Comparison of ENCODE assay signal across 15 cellular contexts in genomic region chr7:4975626-4976025, GRCh38. TPM values are rescaled to one million over a fixed set of nuclear protein-coding genes. Genes with fewer than 3 reads are reported as not detected.
DNase-seq lines count a peak whose midpoint lies in the region; ATAC-seq, FAIRE-seq and TF ChIP-seq lines count a peak whose summit lies in the region.
"Not testable (repeated sequence)": the region's sequence is repeated elsewhere in the genome, so short reads cannot be mapped to it uniquely, and the experiment has no call there.
"Had no signal": no experiment of that assay in that cellular context is flagged by ENCODE, and none has a peak within 500 bp of the region (broad histone marks: within the 10 kb centered on the region; RNA-seq: fewer than 3 reads in every experiment).

No MANE protein-coding gene starts in this region.

- not testable (repeated sequence) for H3K4me1 ChIP-seq in ACC112 (ENCODE audit: control insufficient read depth, insufficient read depth, low read length, unreplicated experiment); GM23338 (ENCODE audit: insufficient read depth); PC-9 (replicated peaks; ENCODE audit: insufficient read depth); endothelial cell of umbilical vein (ENCODE audit: control insufficient read depth, extremely low read depth, insufficient read depth, low read length); naive thymus-derived CD4-positive, alpha-beta T cell (ENCODE audit: control insufficient read depth in 2 of 2, insufficient read depth in 2 of 2, low read length in 2 of 2)
- H3K4me1 ChIP-seq in spleen = peaks cover 0 to 63% (median 21%) of the 10 kb centered on the region in 6 donors

- not testable (repeated sequence) for H3K9ac ChIP-seq in endothelial cell of umbilical vein (replicated peaks; ENCODE audit: extremely low read depth, insufficient read depth, low read length)

- not testable (repeated sequence) for H3K9me3 ChIP-seq in PC-9 (ENCODE audit: insufficient read depth, low read depth); endothelial cell of umbilical vein (replicated peaks; ENCODE audit: control insufficient read depth, insufficient read depth, low read length); naive thymus-derived CD4-positive, alpha-beta T cell (ENCODE audit: control insufficient read depth in 2 of 3, low read length in 3 of 3); spleen

- FAIRE-seq in endothelial cell of umbilical vein (lab: Jason Lieb, UNC) = not testable (repeated sequence)

- H3K79me2 ChIP-seq in ACC112 (ENCODE audit: control insufficient read depth, insufficient read depth, low read length, unreplicated experiment) = peaks cover 28% of the 10 kb centered on the region
- H3K79me2 ChIP-seq in GM23338 (replicated peaks; ENCODE audit: insufficient read depth) = peaks cover 18% of the 10 kb centered on the region
- peaks cover 11% of the 10 kb centered on the region for H3K79me2 ChIP-seq in PC-9 (ENCODE audit: low read depth)
- H3K79me2 ChIP-seq in endothelial cell of umbilical vein (ENCODE audit: control insufficient read depth, insufficient read depth, low read length) = peaks cover 25% of the 10 kb centered on the region

- not testable (repeated sequence) for H3K9me2 ChIP-seq in GM23338 (ENCODE audit: insufficient read depth); PC-9 (ENCODE audit: insufficient read depth)

- H3K27me3 Mint-ChIP-seq in GM23338 (ENCODE audit: insufficient read depth, low read depth, poor library complexity); activated CD8-positive, alpha-beta T cell treated with anti-CD3 and anti-CD28 coated beads for 36 hours; activated naive CD8-positive, alpha-beta T cell treated with anti-CD3 and anti-CD28 coated beads, Interleukin-2, amount 50 U/mL, for 24 hours; naive thymus-derived CD4-positive, alpha-beta T cell: not testable (repeated sequence)

- not testable (repeated sequence) for H3K4me2 ChIP-seq in GM23338; endothelial cell of umbilical vein (ENCODE audit: insufficient read depth, low read length)
- peak overlapping the region; percentile 92 for H3K4me2 ChIP-seq in PC-9

- dilution Hi-C loops in endothelial cell of umbilical vein (cut with MboI; ENCODE audit: extremely low pct_ligation_motif_present, low sequenced_read_pairs) = not testable (repeated sequence)

- peaks cover 12% of the 10 kb centered on the region; the same call in 1 of the 2 replicates for H4K20me1 ChIP-seq in GM23338 (replicated peaks; ENCODE audit: insufficient read depth)
- H4K20me1 ChIP-seq in PC-9 (ENCODE audit: insufficient read depth); endothelial cell of umbilical vein (replicated peaks; ENCODE audit: control insufficient read depth, extremely low read depth, insufficient read depth, low read length): not testable (repeated sequence)

- peaks cover 13% of the 10 kb centered on the region for H3K9me3 Mint-ChIP-seq in GM23338
- H3K9me3 Mint-ChIP-seq in activated CD8-positive, alpha-beta T cell treated with anti-CD3 and anti-CD28 coated beads for 36 hours; activated naive CD8-positive, alpha-beta T cell treated with anti-CD3 and anti-CD28 coated beads, Interleukin-2, amount 50 U/mL, for 24 hours; naive thymus-derived CD4-positive, alpha-beta T cell: not testable (repeated sequence)

- ATAC-seq in GM23338; activated CD8-positive, alpha-beta T cell treated with anti-CD3 and anti-CD28 coated beads for 36 hours; activated naive CD8-positive, alpha-beta T cell treated with anti-CD3 and anti-CD28 coated beads, Interleukin-2, amount 50 U/mL, for 24 hours; naive thymus-derived CD4-positive, alpha-beta T cell: not testable (repeated sequence)

- not testable (repeated sequence) for H3K9me1 ChIP-seq in endothelial cell of umbilical vein (replicated peaks; ENCODE audit: control insufficient read depth, extremely low read depth, insufficient read depth, low read length)

- 93 to 97% (median 97%) methylated on average over 12 to 13 of the region's 13 CpGs for WGBS in spleen, 5 donors

- peak overlapping the region; percentile 95 for H3K4me3 ChIP-seq in ACC112 (ENCODE audit: low read depth, low read length)
- not testable (repeated sequence) for H3K4me3 ChIP-seq in GM23338; PC-9; naive thymus-derived CD4-positive, alpha-beta T cell (ENCODE audit: low read length)
- H3K4me3 ChIP-seq in endothelial cell of umbilical vein (replicated peaks in 1 of 3; ENCODE audit: insufficient read depth in 1 of 3, low read depth in 1 of 3, low read length in 3 of 3) = peak overlapping the region in 1 of 3 experiments; percentile 58
- peak overlapping the region in 1 of 8 donors; percentile 89 for H3K4me3 ChIP-seq in spleen

- H3K36me3 Mint-ChIP-seq in GM23338 (ENCODE audit: low read depth) = peaks cover 23% of the 10 kb centered on the region; the same call in 2 of the 3 replicates
- H3K36me3 Mint-ChIP-seq in activated CD8-positive, alpha-beta T cell treated with anti-CD3 and anti-CD28 coated beads for 36 hours (ENCODE audit: low read depth) = peaks cover 28% of the 10 kb centered on the region
- H3K36me3 Mint-ChIP-seq in activated naive CD8-positive, alpha-beta T cell treated with anti-CD3 and anti-CD28 coated beads, Interleukin-2, amount 50 U/mL, for 24 hours (ENCODE audit: low read depth) = peaks cover 40% of the 10 kb centered on the region
- H3K36me3 Mint-ChIP-seq in naive thymus-derived CD4-positive, alpha-beta T cell = peaks cover 16 to 36% (median 26%) of the 10 kb centered on the region in 5 donors

- intact Hi-C loops in PC-9 (cut with micrococcal nuclease; ENCODE audit: unreplicated experiment) = loop anchor here (10.0 kb wide), 1 partner anchor 199 kb away; no protein-coding TSS in a partner anchor
- intact Hi-C loops in activated CD8-positive, alpha-beta T cell treated with anti-CD3 and anti-CD28 coated beads for 36 hours (cut with micrococcal nuclease); spleen (cut with DNase I; ENCODE audit: low total_unique reads): not testable (repeated sequence)
- intact Hi-C loops in endothelial cell of umbilical vein (cut with micrococcal nuclease) = loop anchor here (10.0 kb wide), 1 partner anchor 361 kb away; no protein-coding TSS in a partner anchor
- intact Hi-C loops in naive thymus-derived CD4-positive, alpha-beta T cell (cut with micrococcal nuclease) = loop anchor here in 1 of 2 donors (2.0 kb wide), 1 partner anchor 421 kb away; no protein-coding TSS in a partner anchor

- not testable (repeated sequence) for TF ChIP-seq POLR2A in endothelial cell of umbilical vein (IDR thresholded peaks at IDR 0.05; ENCODE audit: low read depth, low read length); spleen (IDR thresholded peaks at IDR 0.05)

- BruUV-seq in PC-9 (replicated peaks; lab: Mats Ljungman, UMichigan) (TSS peak; percentile 23), endothelial cell of umbilical vein (replicated peaks; lab: Mats Ljungman, UMichigan) (TSS peak; percentile 16)

- H3K36me3 ChIP-seq in ACC112 (ENCODE audit: insufficient read depth, low read length) (peaks cover 13% of the 10 kb centered on the region), GM23338 (ENCODE audit: insufficient read depth) (peaks cover 16% of the 10 kb centered on the region; the same call in 1 of the 2 replicates), spleen (peaks cover 0 to 43% (median 28%) of the 10 kb centered on the region in 6 donors)
- H3K36me3 ChIP-seq in PC-9 (ENCODE audit: low read depth); endothelial cell of umbilical vein (ENCODE audit: control insufficient read depth in 2 of 2, extremely low read depth in 1 of 2, insufficient read depth in 2 of 2, low read length in 2 of 2): not testable (repeated sequence)
- H3K36me3 ChIP-seq in naive thymus-derived CD4-positive, alpha-beta T cell (ENCODE audit: control insufficient read depth in 2 of 3, insufficient read depth in 3 of 3, low read length in 3 of 3) = peaks cover 0 to 24% (median 3%) of the 10 kb centered on the region in 3 experiments

- H3K27me3 ChIP-seq in ACC112 (ENCODE audit: insufficient read depth, low read length); GM23338 (ENCODE audit: insufficient read depth); PC-9 (ENCODE audit: insufficient read depth, low read depth); endothelial cell of umbilical vein (ENCODE audit: control insufficient read depth in 2 of 2, insufficient read depth in 2 of 2, low read length in 2 of 2); naive thymus-derived CD4-positive, alpha-beta T cell (ENCODE audit: control insufficient read depth in 2 of 2, insufficient read depth in 2 of 2, low read length in 2 of 2); spleen (replicated peaks in 1 of 7): not testable (repeated sequence)

- not testable (repeated sequence) for H3K27ac Mint-ChIP-seq in GM23338; activated naive CD8-positive, alpha-beta T cell treated with anti-CD3 and anti-CD28 coated beads, Interleukin-2, amount 50 U/mL, for 24 hours
- H3K27ac Mint-ChIP-seq in activated CD8-positive, alpha-beta T cell treated with anti-CD3 and anti-CD28 coated beads for 36 hours = peak overlapping the region; percentile 10
- peak overlapping the region in 5 of 9 donors; percentile 11 to 89 (median 54) for H3K27ac Mint-ChIP-seq in naive thymus-derived CD4-positive, alpha-beta T cell

- H2AFZ ChIP-seq in ACC112 (ENCODE audit: low read length, unreplicated experiment); GM23338; PC-9; endothelial cell of umbilical vein (ENCODE audit: low read depth, low read length): not testable (repeated sequence)

- POLR2A ChIA-PET in PC-9 (lab: Charles Lee; ENCODE audit: unreplicated experiment); endothelial cell of umbilical vein (lab: Charles Lee): not testable (repeated sequence)
- POLR2A ChIA-PET in activated CD8-positive, alpha-beta T cell treated with anti-CD3 and anti-CD28 coated beads for 36 hours (lab: Charles Lee) = interaction anchor here (0.6 to 1.3 kb wide), 2 partner anchors 183 to 221 kb away, joined by 3 read pairs; no protein-coding TSS in a partner anchor
- POLR2A ChIA-PET in naive thymus-derived CD4-positive, alpha-beta T cell (lab: Charles Lee) = interaction anchor here (0.6 to 2.2 kb wide), 2 partner anchors 60 to 70 kb away, joined by 4 to 8 read pairs; partner anchors contain the start of gene RBAK

- CTCF ChIA-PET in PC-9 (lab: Charles Lee); endothelial cell of umbilical vein (lab: Charles Lee); naive thymus-derived CD4-positive, alpha-beta T cell (lab: Charles Lee): not testable (repeated sequence)
- CTCF ChIA-PET in activated CD8-positive, alpha-beta T cell treated with anti-CD3 and anti-CD28 coated beads for 36 hours (lab: Charles Lee) = interaction anchor here (3.3 kb wide), 1 partner anchor 110 kb away, joined by 38 read pairs; no protein-coding TSS in a partner anchor

- not testable (repeated sequence) for H3K27ac ChIP-seq in ACC112 (ENCODE audit: low read depth, low read length); GM23338 (ENCODE audit: low read depth); PC-9; endothelial cell of umbilical vein (ENCODE audit: insufficient read depth, low read depth, low read length); naive thymus-derived CD4-positive, alpha-beta T cell (ENCODE audit: low read depth, low read length); spleen

- TF ChIP-seq CTCF in GM23338 (conservative IDR thresholded peaks at IDR 0.05; ENCODE audit: low read depth in 2 of 2); PC-9 (conservative IDR thresholded peaks at IDR 0.05); activated CD8-positive, alpha-beta T cell treated with anti-CD3 and anti-CD28 coated beads for 36 hours (IDR thresholded peaks at IDR 0.05); endothelial cell of umbilical vein (IDR thresholded peaks at IDR 0.05; ENCODE audit: extremely low read depth in 1 of 2, insufficient read depth in 1 of 2, low read depth in 1 of 2, low read length in 2 of 2); spleen (IDR thresholded peaks at IDR 0.05 in 8 of 11, conservative IDR thresholded peaks at IDR 0.05 in 3 of 11): not testable (repeated sequence)

- DNase-seq in GM23338 (ENCODE audit: low spot score); PC-9; activated CD8-positive, alpha-beta T cell treated with anti-CD3 and anti-CD28 coated beads for 36 hours; activated naive CD8-positive, alpha-beta T cell treated with anti-CD3 and anti-CD28 coated beads, Interleukin-2, amount 50 U/mL, for 24 hours; endothelial cell of umbilical vein (ENCODE audit: low read depth, low spot score); naive thymus-derived CD4-positive, alpha-beta T cell: not testable (repeated sequence)
- peak; percentile 42 for DNase-seq in spleen

- not testable (repeated sequence) for H3F3A ChIP-seq in GM23338 (replicated peaks; ENCODE audit: low read depth); PC-9 (ENCODE audit: insufficient read depth, low read depth)

- not testable (repeated sequence) for H3K4me1 Mint-ChIP-seq in GM23338
- peaks cover 40% of the 10 kb centered on the region for H3K4me1 Mint-ChIP-seq in activated CD8-positive, alpha-beta T cell treated with anti-CD3 and anti-CD28 coated beads for 36 hours (ENCODE audit: low read depth)
- peaks cover 29% of the 10 kb centered on the region for H3K4me1 Mint-ChIP-seq in activated naive CD8-positive, alpha-beta T cell treated with anti-CD3 and anti-CD28 coated beads, Interleukin-2, amount 50 U/mL, for 24 hours
- peaks cover 24 to 60% (median 47%) of the 10 kb centered on the region in 7 donors for H3K4me1 Mint-ChIP-seq in naive thymus-derived CD4-positive, alpha-beta T cell

- H3K4me3 Mint-ChIP-seq in GM23338 = peak overlapping the region; percentile 42; the same call in 1 of the 3 replicates
- peak overlapping the region; percentile 96 for H3K4me3 Mint-ChIP-seq in activated CD8-positive, alpha-beta T cell treated with anti-CD3 and anti-CD28 coated beads for 36 hours
- H3K4me3 Mint-ChIP-seq in activated naive CD8-positive, alpha-beta T cell treated with anti-CD3 and anti-CD28 coated beads, Interleukin-2, amount 50 U/mL, for 24 hours = peak overlapping the region; percentile 83
- peak overlapping the region; percentile 46 to 99 (median 80) for H3K4me3 Mint-ChIP-seq in naive thymus-derived CD4-positive, alpha-beta T cell

RNA-seq across cellular contexts. Expression of gene MMD2, which starts 16.6 kb away (rescaled TPM):
- total RNA-seq in GM23338 (2014; rRNA removed; shearing (Covaris generic)) = 0.38 and 0.39 TPM in 2 replicates
- 0.09 and 0.11 TPM in 2 replicates for polyA plus RNA-seq in GM23338 (2016; fragmentation: Nextera tagmentation; extraction: Ambion mirVana)
- not detected in 2 replicates for total RNA-seq in PC-9 (2021)
- total RNA-seq in activated CD8-positive, alpha-beta T cell treated with anti-CD3 and anti-CD28 coated beads for 36 hours = not detected
- not detected in 2 replicates for total RNA-seq in endothelial cell of umbilical vein
- polyA plus RNA-seq in endothelial cell of umbilical vein = not detected in 2 replicates
- not detected in 2 replicates for polyA plus RNA-seq in endothelial cell of umbilical vein (2011; cell fraction: cytosol; rRNA removed)
- not detected in 2 replicates for polyA plus RNA-seq in endothelial cell of umbilical vein (2011; cell fraction: nucleus; rRNA removed)
- polyA plus RNA-seq in endothelial cell of umbilical vein (2012) = not detected in 2 replicates
- polyA minus RNA-seq in endothelial cell of umbilical vein = not detected in 2 replicates
- polyA minus RNA-seq in endothelial cell of umbilical vein (2011; cell fraction: cytosol; rRNA and poly(A)+ RNA removed) = not detected
- not detected in 2 replicates for polyA minus RNA-seq in endothelial cell of umbilical vein (2011; cell fraction: nucleus; rRNA and poly(A)+ RNA removed)
- total RNA-seq in naive thymus-derived CD4-positive, alpha-beta T cell = not detected
- not detected for polyA plus RNA-seq in naive thymus-derived CD4-positive, alpha-beta T cell
- total RNA-seq in spleen = not detected
- not detected for polyA plus RNA-seq in spleen
- total RNA-seq: dermis blood vessel endothelial cell, gastrocnemius medialis, HT-29, kidney, lung microvascular endothelial cell, pulmonary artery endothelial cell had no signal
- polyA plus RNA-seq: BJ had no signal

Comparison
In these comparisons a context has a peak if more than half of its experiments do, and no peak if none do; other contexts are left out.
1. H3K4me3 Mint-ChIP-seq: peak in every context shown above with its lines; median percentile 96 in activated CD8-positive, alpha-beta T cell treated with anti-CD3 and anti-CD28 coated beads for 36 hours; 83 in activated naive CD8-positive, alpha-beta T cell treated with anti-CD3 and anti-CD28 coated beads, Interleukin-2, amount 50 U/mL, for 24 hours; 80 in naive thymus-derived CD4-positive, alpha-beta T cell; 42 in GM23338.